8 cellular contexts compared by ENCODE assay signal in the genomic region with DNA sequence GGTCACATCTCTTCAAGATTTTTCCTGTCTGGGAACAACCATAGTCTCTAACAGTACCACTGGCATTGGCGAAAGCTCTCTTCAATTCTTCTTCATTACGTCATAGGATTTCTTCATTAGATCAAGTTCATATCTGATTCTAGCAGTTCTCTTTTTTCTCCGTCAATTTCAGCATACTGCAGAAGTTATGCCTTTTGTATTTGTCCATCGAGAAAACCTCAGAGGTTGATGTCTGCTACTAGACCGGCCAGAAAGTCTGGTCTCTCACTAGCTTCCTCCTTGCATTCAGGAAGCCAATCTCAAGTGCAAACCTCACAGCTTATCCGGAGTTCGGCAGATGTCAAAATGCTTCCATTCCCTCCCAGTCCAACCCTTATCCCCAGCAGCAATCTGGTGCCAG.
DNase-seq lines count a peak whose midpoint lies in the region; ATAC-seq lines count a peak whose summit lies in the region.

No MANE protein-coding gene starts in this region.

- ATAC-seq in GM18511 (IDR thresholded peaks at IDR 0.05; ENCODE audit: unreplicated experiment): peak; percentile 54
- ATAC-seq in HG02759 (IDR thresholded peaks at IDR 0.05; ENCODE audit: unreplicated experiment): peak; percentile 49
- no peak for ATAC-seq in HG03280 (IDR thresholded peaks at IDR 0.05; ENCODE audit: unreplicated experiment)

- H3K9ac ChIP-seq in SK-N-MC (ENCODE audit: insufficient read length): peak overlapping the region; percentile 6

- no peaks in the 10 kb centered on the region for H3K9me3 ChIP-seq in SK-N-MC (ENCODE audit: low read depth, low read length)

- no peaks in the 10 kb centered on the region for H3K36me3 ChIP-seq in SK-N-MC (ENCODE audit: insufficient read depth, low read length)

- no peak for DNase-seq in SK-N-MC (ENCODE audit: low read depth, low spot score)
- DNase-seq in midbrain (lab: John Stamatoyannopoulos, UW): peak; percentile 18
- no peak for DNase-seq in T1000 (lab: John Stamatoyannopoulos, UW)
- no peak for DNase-seq in stimulated activated CD4-positive, alpha-beta T cell treated with anti-CD3 and anti-CD28 coated beads, Interleukin-2, amount 100 ng/mL, for 24 hours
- no peak for DNase-seq in HK-2 (ENCODE audit: unreplicated experiment)

- H3K27ac ChIP-seq in SK-N-MC: peak overlapping the region; percentile 16; the same call in 1 of the 2 replicates

- H3K4me3 ChIP-seq in SK-N-MC: peak overlapping the region; percentile 65
